ENCODE assay signal across 8 cellular contexts in genomic region chr9:131627846-131628820, GRCh38.
A peak's percentile ranks its signal among the peaks of the same experiment; 100 is the strongest.
DNase-seq lines count a peak whose midpoint lies in the region; ATAC-seq, FAIRE-seq and TF ChIP-seq lines count a peak whose summit lies in the region.

No MANE protein-coding gene starts in this region.

- no peaks in the 10 kb centered on the region for H3K27me3 Mint-ChIP-seq in naive thymus-derived CD8-positive, alpha-beta T cell

- in situ Hi-C loops in GM12878 (cut with MboI), result no loop called here

- TF ChIP-seq CTCF in GM12878 (IDR thresholded peaks at IDR 0.05 in 2 of 3, conservative IDR thresholded peaks at IDR 0.05 in 1 of 3; ENCODE audit: control insufficient read depth in 2 of 3, extremely low read depth in 1 of 3, insufficient read depth in 1 of 3, low read depth in 3 of 3, low read length in 3 of 3), result no peak

- H3K4me1 ChIP-seq in GM12878 (ENCODE audit: control insufficient read depth, insufficient read depth, low read length), result peaks cover 41% of the 10 kb centered on the region

- no peak for TF ChIP-seq EP300 in GM12878 (IDR thresholded peaks at IDR 0.05; ENCODE audit: borderline replicate concordance in 1 of 2, control insufficient read depth in 1 of 2, low read depth in 2 of 2, low read length in 2 of 2)

- H3K9ac ChIP-seq in GM12878 (ENCODE audit: control insufficient read depth, insufficient read depth, low read length), result no peak overlapping the region; the same call in 1 of the 2 replicates

- H3K9me3 ChIP-seq in GM12878 (replicated peaks; ENCODE audit: control insufficient read depth, insufficient read depth, low read length), result no peaks in the 10 kb centered on the region; the same call in 2 of the 3 replicates

- H3K27ac ChIP-seq in GM12878 (ENCODE audit: control insufficient read depth, insufficient read depth), result peak overlapping the region; percentile 88

- TF ChIP-seq POLR2A in GM12878 (IDR thresholded peaks at IDR 0.05; ENCODE audit: low read depth, low read length), result 0 out of 2 replicates have a peak, but pooled peaks have one; percentile 22

- CTCF ChIA-PET in GM12878 (lab: Yijun Ruan, JAX), result interaction anchor here (1.1 to 2.2 kb wide), 4 partner anchors 36 to 108 kb away, joined by 3 to 14 read pairs (median 6); no protein-coding TSS in a partner anchor

- no peak overlapping the region for H2AFZ ChIP-seq in GM12878 (ENCODE audit: control insufficient read depth, low read depth, low read length)

- BruUV-seq in GM12878 (replicated peaks; lab: Mats Ljungman, UMichigan), result no TSS peak

- POLR2A ChIA-PET in GM12878 (lab: Charles Lee), result interaction anchor here (0.6 to 4.1 kb wide), 5 partner anchors 28 to 109 kb away, joined by 3 to 23 read pairs (median 4); no protein-coding TSS in a partner anchor
- POLR2A ChIA-PET in naive thymus-derived CD8-positive, alpha-beta T cell (lab: Charles Lee), result interaction anchor here (1.1 kb wide), 1 partner anchor 37 kb away, joined by 3 read pairs; no protein-coding TSS in a partner anchor

- H3K4me3 ChIP-seq in GM12878, result no peak overlapping the region

- peak; percentile 86 for FAIRE-seq in GM19239 (lab: Jason Lieb, UNC)
- FAIRE-seq in GM12878 (lab: Jason Lieb, UNC), result peak; percentile 65

- no peak for TF ChIP-seq RAD21 in GM12878 (IDR thresholded peaks at IDR 0.05; ENCODE audit: insufficient read depth, low read depth, low read length)

- peaks cover 3 to 63% (median 11%) of the 10 kb centered on the region in 4 donors for H3K4me1 Mint-ChIP-seq in naive thymus-derived CD8-positive, alpha-beta T cell

- SMC1A ChIA-PET in GM12878 (lab: Charles Lee; ENCODE audit: uncharacterized antibody, unreplicated experiment), result interaction anchor here (1.0 to 5.6 kb wide), 6 partner anchors 15 to 111 kb away, joined by 3 to 47 read pairs (median 20); no protein-coding TSS in a partner anchor

- peaks cover 20 to 23% of the 10 kb centered on the region in 2 experiments for H3K36me3 ChIP-seq in GM12878 (ENCODE audit: control insufficient read depth in 2 of 2, insufficient read depth in 2 of 2, low read length in 1 of 2)

- H3K4me3 Mint-ChIP-seq in naive thymus-derived CD8-positive, alpha-beta T cell, result peak overlapping the region in 5 of 10 donors; percentile 6 to 74 (median 45)

- ATAC-seq in GM12878, result peak; percentile 48
- peak; percentile 83 to 85 for ATAC-seq in naive thymus-derived CD8-positive, alpha-beta T cell

- H3K27ac Mint-ChIP-seq in naive thymus-derived CD8-positive, alpha-beta T cell, result peak overlapping the region in 9 of 10 donors; percentile 52 to 94 (median 83)

- peaks cover 30% of the 10 kb centered on the region for H3K79me2 ChIP-seq in GM12878 (ENCODE audit: control insufficient read depth, insufficient read depth, low read length)

- no peaks in the 10 kb centered on the region for H3K27me3 ChIP-seq in GM12878 (replicated peaks in 1 of 2; ENCODE audit: control insufficient read depth in 2 of 2, insufficient read depth in 2 of 2, low read length in 1 of 2)

- H3K36me3 Mint-ChIP-seq in naive thymus-derived CD8-positive, alpha-beta T cell, result peaks cover 0 to 70% (median 17%) of the 10 kb centered on the region in 3 donors

- no peak overlapping the region for H3K4me2 ChIP-seq in GM12878 (ENCODE audit: control insufficient read depth, insufficient read depth)

- DNase-seq in GM19239 (ENCODE audit: insufficient read length, low spot score) (no peak), SHP77 treated with DMSO at 0.1 percent for 48 hours (lab: John Stamatoyannopoulos, UW) (peak; percentile 82), GM12878 (ENCODE audit: low read depth, low spot score) (no peak), mesenteric fat pad (ENCODE audit: low spot score) (no peak), Ammon's horn (ENCODE audit: low spot score) (no peak), A172 (ENCODE audit: low spot score) (no peak), NCI-H446 (lab: John Stamatoyannopoulos, UW) (no peak)
- DNase-seq in naive thymus-derived CD8-positive, alpha-beta T cell, result peak in 9 of 10 donors; percentile 20 to 69 (median 57)

- no peaks in the 10 kb centered on the region for H3K9me3 Mint-ChIP-seq in naive thymus-derived CD8-positive, alpha-beta T cell

- H4K20me1 ChIP-seq in GM12878 (ENCODE audit: control insufficient read depth, insufficient read depth), result no peaks in the 10 kb centered on the region

- intact Hi-C loops in GM12878 (cut with micrococcal nuclease; ENCODE audit: unreplicated experiment), result no loop called here

- 28% methylated on average over 28 of the region's 28 CpGs for WGBS in GM12878 (ENCODE audit: insufficient coverage, insufficient replicate concordance, low lambda C conversion rate, missing lambda C conversion rate)

- RAD21 ChIA-PET in GM12878 (lab: Charles Lee; ENCODE audit: unreplicated experiment), result interaction anchor here (0.9 to 3.6 kb wide), 8 partner anchors 27 to 109 kb away, joined by 3 to 35 read pairs (median 16); partner anchors contain the start of gene RAPGEF1

TF ChIP-seq in GM12878, 131 proteins besides CTCF, POLR2A, EP300 and RAD21 (continues in another document):
- TF ChIP-seq HDAC6 (IDR thresholded peaks at IDR 0.05; ENCODE audit: unreplicated experiment) (no peak), ZBTB40 (IDR thresholded peaks at IDR 0.05; ENCODE audit: borderline replicate concordance) (no peak), TCF12 (IDR thresholded peaks at IDR 0.05; ENCODE audit: low read depth, low read length) (0 out of 2 replicates have a peak, but pooled peaks have one; percentile 20), CHD1 (IDR thresholded peaks at IDR 0.05; ENCODE audit: low read depth, low read length) (no peak), NRF1 (conservative IDR thresholded peaks at IDR 0.05; ENCODE audit: low read depth, low read length) (no peak), CREM (IDR thresholded peaks at IDR 0.05; ENCODE audit: low read depth) (peak; percentile 78), CHD2 (IDR thresholded peaks at IDR 0.05; ENCODE audit: borderline replicate concordance, low read depth, low read length) (no peak), CBFB (IDR thresholded peaks at IDR 0.05; ENCODE audit: low read depth) (no peak), NKRF (conservative IDR thresholded peaks at IDR 0.05) (no peak), MTA2 (IDR thresholded peaks at IDR 0.05; ENCODE audit: low read depth) (no peak), ZNF24 (IDR thresholded peaks at IDR 0.05) (no peak), E2F4 (IDR thresholded peaks at IDR 0.05; ENCODE audit: low read depth, low read length) (no peak), KLF5 (IDR thresholded peaks at IDR 0.05; ENCODE audit: partially characterized antibody) (no peak), NFYA (IDR thresholded peaks at IDR 0.05; ENCODE audit: borderline replicate concordance, low read depth, low read length) (no peak), POLR2AphosphoS2 (IDR thresholded peaks at IDR 0.05; ENCODE audit: low read depth, low read length) (no peak; the same call in 1 of the 2 replicates), STAT1 (conservative IDR thresholded peaks at IDR 0.05) (no peak)

Comparison
In these comparisons a context has a peak if more than half of its experiments do, and no peak if none do; other contexts are left out.
1. DNase-seq: peak in SHP77 treated with DMSO at 0.1 percent for 48 hours (single experiment) and naive thymus-derived CD8-positive, alpha-beta T cell (9 of 10); none in GM19239 (single experiment), GM12878 (single experiment), mesenteric fat pad (single experiment), Ammon's horn (single experiment), A172 (single experiment) and NCI-H446 (0 of 2).